In the genomic region with DNA sequence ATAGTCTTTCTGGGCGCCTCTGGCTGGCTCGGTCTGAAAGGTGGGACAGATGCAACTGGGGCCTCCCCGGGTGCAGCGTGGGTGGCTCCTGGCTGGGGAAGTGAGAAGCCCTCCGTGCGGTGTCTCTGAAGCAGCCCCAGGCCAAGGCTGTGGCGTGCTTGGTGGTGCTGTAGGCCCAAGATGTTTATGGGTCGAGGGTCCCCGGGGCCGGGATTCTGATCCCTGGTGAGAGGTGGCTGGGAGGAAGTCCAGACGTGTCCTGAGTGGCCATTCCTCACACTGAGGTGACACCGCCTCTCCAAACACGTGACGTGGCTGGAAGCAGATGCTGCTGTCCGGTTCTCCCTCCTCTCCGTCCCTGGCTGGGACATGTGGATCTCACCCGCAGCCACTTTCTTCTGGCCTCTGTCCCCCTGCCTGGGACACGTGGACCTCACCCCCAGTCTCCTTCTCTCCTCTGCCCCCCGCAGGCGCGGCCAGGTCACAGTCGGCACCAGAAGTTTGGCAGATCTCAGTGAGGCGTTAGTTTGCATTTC, we compare ENCODE assay signal across 8 cellular contexts. TPM values are rescaled to one million over a fixed set of nuclear protein-coding genes. Genes with fewer than 3 reads are reported as not detected.
DNase-seq lines count a peak whose midpoint lies in the region; ATAC-seq, FAIRE-seq and TF ChIP-seq lines count a peak whose summit lies in the region.

No MANE protein-coding gene starts in this region.

- no peaks in the 10 kb centered on the region for H3K9me2 ChIP-seq in Karpas-422 (replicated peaks; ENCODE audit: insufficient read depth, low read length)

- no peaks in the 10 kb centered on the region for H3K9me3 ChIP-seq in Karpas-422 (ENCODE audit: low read length)

- H3K27me3 ChIP-seq in Karpas-422 (ENCODE audit: low read length) (no peaks in the 10 kb centered on the region), foreskin keratinocyte (no peaks in the 10 kb centered on the region)

- H3K27ac ChIP-seq in Karpas-422 (ENCODE audit: low read length), result peak overlapping the region; percentile 71
- H3K27ac ChIP-seq in foreskin keratinocyte, result no peak overlapping the region

- no peak for FAIRE-seq in urothelium cell line (lab: Jason Lieb, UNC)

- H3K9ac ChIP-seq in Karpas-422 (ENCODE audit: low read length), result peak overlapping the region; percentile 83

- TF ChIP-seq CTCF in GM12874 (IDR thresholded peaks at IDR 0.05; ENCODE audit: insufficient read depth, low read depth, low read length) (peak; percentile 48), foreskin keratinocyte (conservative IDR thresholded peaks at IDR 0.05) (no peak), retinal pigment epithelial cell (conservative IDR thresholded peaks at IDR 0.05; ENCODE audit: low read depth, low read length) (no peak)

- H3K4me2 ChIP-seq in Karpas-422 (ENCODE audit: low read depth, low read length, poor library complexity, severe bottlenecking), result peak overlapping the region; percentile 72

- H2AFZ ChIP-seq in Karpas-422 (ENCODE audit: low read length), result peak overlapping the region; percentile 83; the same call in 1 of the 2 replicates

- H3K79me2 ChIP-seq in Karpas-422 (ENCODE audit: low read length), result no peaks in the 10 kb centered on the region

- H3K36me3 ChIP-seq in Karpas-422 (ENCODE audit: insufficient read depth, low read length), result no peaks in the 10 kb centered on the region; the same call in 1 of the 2 replicates

- DNase-seq in Karpas-422 (peak; percentile 86), foreskin keratinocyte (no peak), retinal pigment epithelial cell (ENCODE audit: low read depth) (no peak), GDM1 (lab: John Stamatoyannopoulos, UW) (no peak), urothelium cell line (ENCODE audit: low spot score) (no peak)
- peak; percentile 58 to 85 (median 60) for DNase-seq in activated CD8-positive, alpha-beta memory T cell treated with anti-CD3 and anti-CD28 coated beads for 48 hours (ENCODE audit: low read depth in 2 of 3, low spot score in 2 of 3)

- ATAC-seq in GM21576 (IDR thresholded peaks at IDR 0.05; ENCODE audit: unreplicated experiment) (peak; percentile 55), foreskin keratinocyte (peak; percentile 14)

- H3K4me1 ChIP-seq in Karpas-422 (ENCODE audit: low read length) (peaks cover 28% of the 10 kb centered on the region), foreskin keratinocyte (no peaks in the 10 kb centered on the region)

- H3K4me3 ChIP-seq in Karpas-422 (ENCODE audit: low read length) (peak overlapping the region; percentile 87), retinal pigment epithelial cell (ENCODE audit: low read length) (peak overlapping the region; percentile 29)

- no peaks in the 10 kb centered on the region for H4K20me1 ChIP-seq in Karpas-422 (ENCODE audit: insufficient read depth, low read depth, low read length)

RNA-seq across cellular contexts. Expression of a gene that starts 12.6 kb away (rescaled TPM):
- not detected in 2 replicates for total RNA-seq in Karpas-422 (2014; rRNA removed; shearing (Covaris generic); ENCODE audit: low replicate concordance)
- not detected in 2 replicates for total RNA-seq in foreskin keratinocyte
- not detected in 2 replicates for polyA plus RNA-seq in foreskin keratinocyte

RNA-seq across cellular contexts. Expression of a gene that starts 23.5 kb away (rescaled TPM):
- total RNA-seq in Karpas-422 (2014; rRNA removed; shearing (Covaris generic); ENCODE audit: low replicate concordance), result 0.07 TPM in 1 of 2 replicates, not detected in the other
- not detected in 2 replicates for total RNA-seq in foreskin keratinocyte
- polyA plus RNA-seq in foreskin keratinocyte, result not detected in 2 replicates

Comparison
In these comparisons a context has a peak if more than half of its experiments do, and no peak if none do; other contexts are left out.
1. DNase-seq: peak in Karpas-422 (single experiment) and activated CD8-positive, alpha-beta memory T cell treated with anti-CD3 and anti-CD28 coated beads for 48 hours (3 of 3); none in foreskin keratinocyte (0 of 2), retinal pigment epithelial cell (single experiment), GDM1 (single experiment) and urothelium cell line (single experiment).